In the genomic region with DNA sequence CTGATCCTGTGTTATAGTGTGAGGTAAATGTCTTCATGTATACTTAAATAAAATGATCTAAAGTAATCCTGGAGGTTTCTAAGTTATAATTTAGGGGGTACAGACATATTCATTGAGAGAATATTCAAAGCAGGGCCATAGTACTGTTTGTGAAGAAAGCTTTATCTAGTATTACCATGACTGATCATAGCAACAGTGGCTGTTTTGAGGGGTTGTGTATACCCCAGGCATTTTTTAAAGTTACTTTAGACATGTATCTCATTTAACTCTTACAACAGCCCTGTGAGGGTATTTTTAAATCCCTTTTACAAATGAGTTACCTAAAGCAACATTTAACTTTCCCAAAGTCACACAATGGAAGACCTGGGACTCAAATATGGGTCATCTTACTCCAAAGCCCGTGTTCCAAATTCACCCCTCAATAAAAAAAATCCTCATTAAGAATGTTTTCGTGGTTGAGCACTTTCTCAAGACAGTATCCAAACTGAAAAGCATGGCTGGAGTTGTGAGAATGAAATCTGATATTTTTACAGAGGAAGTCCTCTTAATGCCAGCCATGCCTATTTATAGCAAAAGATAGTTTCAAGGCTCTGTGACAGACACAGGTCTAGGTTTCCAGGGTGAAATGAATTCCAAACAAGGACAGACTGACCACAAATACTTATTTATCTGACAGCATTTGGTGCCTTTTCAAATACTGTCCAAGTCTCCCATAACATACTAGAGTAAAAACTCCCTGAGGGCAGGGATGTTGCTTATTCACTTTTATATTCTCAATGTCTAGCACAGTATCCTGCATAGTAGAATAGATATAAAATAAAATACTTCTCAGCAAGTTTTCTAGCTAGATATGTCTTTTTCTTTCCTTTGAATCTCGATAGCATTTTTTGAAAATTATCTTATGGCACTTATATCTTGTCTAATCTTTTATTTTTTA, we compare ENCODE assay signal across 10 cellular contexts. TPM values are rescaled to one million over a fixed set of nuclear protein-coding genes. Genes with fewer than 3 reads are reported as not detected.
DNase-seq lines count a peak whose midpoint lies in the region; ATAC-seq and TF ChIP-seq lines count a peak whose summit lies in the region.
"Had no signal": no experiment of that assay in that cellular context is flagged by ENCODE, and none has a peak within 500 bp of the region (broad histone marks: within the 10 kb centered on the region; RNA-seq: fewer than 3 reads in every experiment).

No MANE protein-coding gene starts in this region.

- H3K9me3 ChIP-seq in left ventricle myocardium inferior (replicated peaks), result no peaks in the 10 kb centered on the region
- H3K9me3 ChIP-seq in tibial artery, result no peaks in the 10 kb centered on the region
- H3K9me3 ChIP-seq: BE2C had no signal

- POLR2A ChIA-PET in T-cell (lab: Charles Lee), result interaction anchor here in 1 of 2 donors (0.6 kb wide), 1 partner anchor 1862 kb away, joined by 3 read pairs; no protein-coding TSS in a partner anchor

- no peak for ATAC-seq in T-cell (replicated peaks in 1 of 4)

- H3K4me3 Mint-ChIP-seq in activated T-cell treated with anti-CD3 and anti-CD28 coated beads, Interleukin-2, amount 50 U/mL, for 24 hours, result no peak overlapping the region
- H3K4me3 Mint-ChIP-seq in T-cell, result no peak overlapping the region

- H3K27me3 Mint-ChIP-seq in activated T-cell treated with anti-CD3 and anti-CD28 coated beads, Interleukin-2, amount 50 U/mL, for 24 hours, result no peaks in the 10 kb centered on the region
- H3K27me3 Mint-ChIP-seq in T-cell, result no peaks in the 10 kb centered on the region

- H3K27me3 ChIP-seq in left ventricle myocardium inferior (ENCODE audit: low read depth), result no peaks in the 10 kb centered on the region
- H3K27me3 ChIP-seq in tibial artery, result no peaks in the 10 kb centered on the region
- no peaks in the 10 kb centered on the region for H3K27me3 ChIP-seq in brain microvascular endothelial cell (replicated peaks)
- H3K27me3 ChIP-seq: BE2C had no signal

- H3K27ac Mint-ChIP-seq in activated T-cell treated with anti-CD3 and anti-CD28 coated beads, Interleukin-2, amount 50 U/mL, for 24 hours, result peak overlapping the region; percentile 68
- peak overlapping the region; percentile 87 to 91 for H3K27ac Mint-ChIP-seq in T-cell

- no peak for TF ChIP-seq CTCF in left ventricle myocardium inferior (IDR thresholded peaks at IDR 0.05; ENCODE audit: borderline replicate concordance)
- TF ChIP-seq CTCF in tibial artery (IDR thresholded peaks at IDR 0.05), result no peak
- no peak for TF ChIP-seq CTCF in brain microvascular endothelial cell (IDR thresholded peaks at IDR 0.05; ENCODE audit: low read depth, low read length, missing control alignments)

- H3K36me3 Mint-ChIP-seq in activated T-cell treated with anti-CD3 and anti-CD28 coated beads, Interleukin-2, amount 50 U/mL, for 24 hours (ENCODE audit: low read depth), result peaks cover 15% of the 10 kb centered on the region
- peaks cover 10% of the 10 kb centered on the region for H3K36me3 Mint-ChIP-seq in T-cell

- no peak for DNase-seq in activated T-cell treated with anti-CD3 and anti-CD28 coated beads, Interleukin-2, amount 50 U/mL, for 24 hours
- no peak for DNase-seq in activated T-cell treated with anti-CD3 and anti-CD28 coated beads, Interleukin-2, amount 50 U/mL, for 48 hours
- DNase-seq in T-cell, result no peak
- no peak for DNase-seq in left ventricle myocardium inferior
- no peak for DNase-seq in tibial artery
- no peak for DNase-seq in brain microvascular endothelial cell
- DNase-seq in stimulated activated CD4-positive, alpha-beta T cell treated with anti-CD3 and anti-CD28 coated beads, Interleukin-2, amount 100 ng/mL, for 24 hours, result no peak
- no peak for DNase-seq in KG1 (lab: John Stamatoyannopoulos, UW)
- DNase-seq: activated gamma-delta T cell treated with Interleukin-2 at 50 U/mL for 16 hours, BE2C had no signal

- no peaks in the 10 kb centered on the region for H3K9me3 Mint-ChIP-seq in activated T-cell treated with anti-CD3 and anti-CD28 coated beads, Interleukin-2, amount 50 U/mL, for 24 hours
- no peaks in the 10 kb centered on the region for H3K9me3 Mint-ChIP-seq in T-cell

- peaks cover 70% of the 10 kb centered on the region for H3K4me1 Mint-ChIP-seq in activated T-cell treated with anti-CD3 and anti-CD28 coated beads, Interleukin-2, amount 50 U/mL, for 24 hours (ENCODE audit: low read depth)
- H3K4me1 Mint-ChIP-seq in T-cell, result peaks cover 34 to 80% (median 69%) of the 10 kb centered on the region in 3 donors

- H3K4me3 ChIP-seq in left ventricle myocardium inferior, result peak overlapping the region; percentile 87
- H3K4me3 ChIP-seq in tibial artery, result no peak overlapping the region
- H3K4me3 ChIP-seq in brain microvascular endothelial cell (ENCODE audit: low read depth, low read length), result no peak overlapping the region

- CTCF ChIA-PET in T-cell (lab: Charles Lee), result interaction anchor here in 1 of 2 donors (0.7 to 1.1 kb wide), 2 partner anchors 16 to 39 kb away, joined by 3 to 5 read pairs; no protein-coding TSS in a partner anchor

- intact Hi-C loops in left ventricle myocardium inferior (cut with micrococcal nuclease), result no loop called here
- intact Hi-C loops in tibial artery (cut with DNase I; ENCODE audit: low total_unique reads), result no loop called here

- H3K4me1 ChIP-seq in left ventricle myocardium inferior (peaks cover 100% of the 10 kb centered on the region), tibial artery (peaks cover 3 to 70% (median 49%) of the 10 kb centered on the region in 4 donors)

- peaks cover 21% of the 10 kb centered on the region for H3K36me3 ChIP-seq in left ventricle myocardium inferior
- peaks cover 0 to 16% (median 14%) of the 10 kb centered on the region in 3 donors for H3K36me3 ChIP-seq in tibial artery
- no peaks in the 10 kb centered on the region for H3K36me3 ChIP-seq in brain microvascular endothelial cell (replicated peaks)
- H3K36me3 ChIP-seq: BE2C had no signal

- H3K27ac ChIP-seq in left ventricle myocardium inferior (replicated peaks), result peak overlapping the region; percentile 98
- H3K27ac ChIP-seq in tibial artery, result peak overlapping the region; percentile 60 to 93
- H3K27ac ChIP-seq in brain microvascular endothelial cell, result no peak overlapping the region

- in situ Hi-C loops in brain microvascular endothelial cell (cut with HindIII; ENCODE audit: low pct_ligation_motif_present, low sequenced_read_pairs), result no loop called here

RNA-seq across cellular contexts. Expression of a gene that starts 10.4 kb away (rescaled TPM):
- 10 to 100 TPM; 24.2 to 73.9 (median 57.8) TPM for total RNA-seq in T-cell
- total RNA-seq in left ventricle myocardium inferior, result 165 TPM
